Comparison of ENCODE assay signal across 8 cellular contexts in genomic region chr6:122033564-122034181, GRCh38.
DNase-seq lines count a peak whose midpoint lies in the region; ATAC-seq and TF ChIP-seq lines count a peak whose summit lies in the region.

No MANE protein-coding gene starts in this region.

- DNase-seq in DND-41 (no peak), NCI-H524 treated with DMSO at 0.1 percent for 48 hours (lab: John Stamatoyannopoulos, UW) (peak; percentile 17), brain microvascular endothelial cell (peak; percentile 12), iris pigment epithelial cell (ENCODE audit: low read depth) (peak; percentile 73), thyroid gland (peak; percentile 12), HK-2 (ENCODE audit: unreplicated experiment) (no peak)

- no peaks in the 10 kb centered on the region for H3K27me3 ChIP-seq in DND-41 (ENCODE audit: insufficient read depth, low read length, poor library complexity)
- H3K27me3 ChIP-seq in brain microvascular endothelial cell (replicated peaks): no peaks in the 10 kb centered on the region
- no peaks in the 10 kb centered on the region for H3K27me3 ChIP-seq in thyroid gland

- H3K36me3 ChIP-seq in DND-41 (ENCODE audit: insufficient read depth, low read length): no peaks in the 10 kb centered on the region
- H3K36me3 ChIP-seq in brain microvascular endothelial cell (replicated peaks): no peaks in the 10 kb centered on the region
- H3K36me3 ChIP-seq in thyroid gland: no peaks in the 10 kb centered on the region

- TF ChIP-seq CTCF in DND-41 (IDR thresholded peaks at IDR 0.05; ENCODE audit: borderline replicate concordance, extremely low read depth, low read length, poor library complexity, severe bottlenecking) (peak; percentile 87), brain microvascular endothelial cell (IDR thresholded peaks at IDR 0.05; ENCODE audit: low read depth, low read length, missing control alignments) (peak; percentile 55), thyroid gland (IDR thresholded peaks at IDR 0.05) (peak; percentile 32 to 93 (median 73))

- H3K9ac ChIP-seq in DND-41 (ENCODE audit: low read depth, low read length): no peak overlapping the region

- H3K4me3 ChIP-seq in DND-41 (ENCODE audit: low read depth in 1 of 2, low read length in 2 of 2) (no peak overlapping the region), brain microvascular endothelial cell (ENCODE audit: low read depth, low read length) (no peak overlapping the region), thyroid gland (replicated peaks in 1 of 3) (no peak overlapping the region)

- WGBS in thyroid gland, 2 donors: 0% methylated on average over 1 of the region's 1 CpG

- ATAC-seq in DND-41 (ENCODE audit: insufficient read depth, low read depth) (peak; percentile 96), GM21360 (IDR thresholded peaks at IDR 0.05; ENCODE audit: unreplicated experiment) (peak; percentile 97), HG03460 (IDR thresholded peaks at IDR 0.05; ENCODE audit: unreplicated experiment) (peak; percentile 92)

- TF ChIP-seq POLR2A in thyroid gland (IDR thresholded peaks at IDR 0.05): no peak

- H3K4me2 ChIP-seq in DND-41 (ENCODE audit: insufficient read depth, low read length): no peak overlapping the region

- H3K4me1 ChIP-seq in DND-41 (ENCODE audit: insufficient read depth, low read length) (peaks cover 6% of the 10 kb centered on the region), thyroid gland (peaks cover 5% of the 10 kb centered on the region in 2 donors)

- intact Hi-C loops in thyroid gland (cut with DNase I): no loop called here

- H3K79me2 ChIP-seq in DND-41 (ENCODE audit: insufficient read depth, low read length): no peaks in the 10 kb centered on the region

- H3K27ac ChIP-seq in DND-41 (ENCODE audit: low read length) (no peak overlapping the region), brain microvascular endothelial cell (no peak overlapping the region), thyroid gland (no peak overlapping the region)

- H4K20me1 ChIP-seq in DND-41 (ENCODE audit: insufficient read depth, low read length): no peaks in the 10 kb centered on the region

- no peak overlapping the region for H2AFZ ChIP-seq in DND-41 (ENCODE audit: low read depth, low read length)

- in situ Hi-C loops in brain microvascular endothelial cell (cut with HindIII; ENCODE audit: low pct_ligation_motif_present, low sequenced_read_pairs): no loop called here

- H3K9me3 ChIP-seq in DND-41 (ENCODE audit: insufficient read depth, low read length, severe bottlenecking): no peaks in the 10 kb centered on the region
- no peaks in the 10 kb centered on the region for H3K9me3 ChIP-seq in thyroid gland

Comparison
In these comparisons a context has a peak if more than half of its experiments do, and no peak if none do; other contexts are left out.
1. DNase-seq: peak in NCI-H524 treated with DMSO at 0.1 percent for 48 hours (single experiment), brain microvascular endothelial cell (single experiment), iris pigment epithelial cell (single experiment) and thyroid gland (2 of 2); none in DND-41 (single experiment) and HK-2 (single experiment).
2. Peak in every context shown above with its lines, with median percentiles within 50 percentile points of each other: ATAC-seq and CTCF ChIP-seq.